31 cellular contexts compared by ENCODE assay signal in genomic region chr9:132494857-132495256, GRCh38.
"Had no signal": no experiment of that assay in that cellular context is flagged by ENCODE, and none has a peak within 500 bp of the region (broad histone marks: within the 10 kb centered on the region; RNA-seq: fewer than 3 reads in every experiment).

No MANE protein-coding gene starts in this region.

- H3K4me3 Mint-ChIP-seq: activated B cell treated with CpG ODN at 0.5 μM for 24 hours; activated CD8-positive, alpha-beta T cell treated with anti-CD3 and anti-CD28 coated beads for 36 hours; activated naive CD8-positive, alpha-beta T cell; activated T-cell treated with anti-CD3 and anti-CD28 coated beads, Interleukin-2, amount 50 U/mL, for 4 hours; activated T-helper 17 cell treated with anti-CD3 and anti-CD28 coated beads, Interleukin-2, amount 50 U/mL, for 72 hours; brain; T-helper 17 cell; T-helper 2 cell treated with Interferon-gamma antibody and Interleukin-4, amounts not matched to agents 5 μg/mL and 100 μg/mL, for 36 hours had no signal

- H3K4me1 Mint-ChIP-seq: activated B cell treated with CpG ODN at 0.5 μM for 24 hours; activated T-helper 17 cell treated with anti-CD3 and anti-CD28 coated beads, Interleukin-2, amount 50 U/mL, for 72 hours; T-helper 17 cell had no signal

- H3K36me3 ChIP-seq: adrenal gland, ascending aorta, breast epithelium, cardiac muscle cell, colonic mucosa, WERI-Rb-1 had no signal

- H3K27me3 ChIP-seq: adrenal gland, ascending aorta, cardiac muscle cell, colonic mucosa had no signal

- ATAC-seq: activated CD4-positive, CD25-positive, alpha-beta regulatory T cell treated with anti-CD3 and anti-CD28 coated beads, Interleukin-2, amount 50 U/mL, for 24 hours; activated CD8-positive, alpha-beta T cell treated with anti-CD3 and anti-CD28 coated beads for 36 hours; activated T-cell treated with anti-CD3 and anti-CD28 coated beads, Interleukin-2, amount 50 U/mL, for 4 hours; activated T-helper 17 cell treated with anti-CD3 and anti-CD28 coated beads, Interleukin-2, amount 50 U/mL, for 72 hours; esophagus mucosa; T-helper 17 cell had no signal

- H3K9me3 Mint-ChIP-seq: activated B cell treated with CpG ODN at 0.5 μM for 24 hours; activated CD8-positive, alpha-beta T cell treated with anti-CD3 and anti-CD28 coated beads for 36 hours; activated T-cell treated with anti-CD3 and anti-CD28 coated beads, Interleukin-2, amount 50 U/mL, for 4 hours; activated T-helper 17 cell treated with anti-CD3 and anti-CD28 coated beads, Interleukin-2, amount 50 U/mL, for 72 hours; T-helper 2 cell treated with Interferon-gamma antibody and Interleukin-4, amounts not matched to agents 5 μg/mL and 100 μg/mL, for 36 hours had no signal

- H3K27ac ChIP-seq: adrenal gland, ascending aorta, breast epithelium, cardiac muscle cell, colonic mucosa, WERI-Rb-1 had no signal

- DNase-seq: activated B cell treated with CpG ODN at 0.5 μM for 24 hours; activated CD4-positive, alpha-beta T cell treated with anti-CD3 and anti-CD28 coated beads for 48 hours; activated CD4-positive, alpha-beta T cell treated with anti-CD3 and anti-CD28 coated beads, Interleukin-2, amount 50 U/mL, for 1 hour; activated CD4-positive, alpha-beta T cell treated with anti-CD3 and anti-CD28 coated beads, Interleukin-2, amount 50 U/mL, for 48 hours; activated CD8-positive, alpha-beta memory T cell treated with anti-CD3 and anti-CD28 coated beads for 24 hours; activated CD8-positive, alpha-beta T cell treated with anti-CD3 and anti-CD28 coated beads for 36 hours; activated effector memory CD4-positive, alpha-beta T cell treated with Interleukin-2 at 50 U/mL for 16 hours; activated gamma-delta T cell treated with Interleukin-2 at 50 U/mL for 16 hours; activated naive CD4-positive, alpha-beta T cell treated with anti-CD3 and anti-CD28 coated beads, Interleukin-2, amount 50 U/mL, for 16 hours; activated naive CD4-positive, alpha-beta T cell treated with Interleukin-2 at 50 U/mL for 16 hours; activated T-cell treated with anti-CD3 and anti-CD28 coated beads, Interleukin-2, amount 50 U/mL, for 4 hours; adrenal gland; central memory CD4-positive, alpha-beta T cell; cerebellar nuclear complex; colonic mucosa; effector CD8-positive, alpha-beta T cell; foreskin fibroblast; head of caudate nucleus; T-helper 1 cell; T-helper 17 cell; T1000; WERI-Rb-1 had no signal

- H3K4me1 ChIP-seq: adrenal gland, ascending aorta, breast epithelium, colonic mucosa had no signal

- H3K4me3 ChIP-seq: adrenal gland, ascending aorta, breast epithelium, cardiac muscle cell, colonic mucosa had no signal

- H3K9me3 ChIP-seq: adrenal gland, breast epithelium, colonic mucosa had no signal

- H3K27ac Mint-ChIP-seq: activated B cell treated with CpG ODN at 0.5 μM for 24 hours; activated CD8-positive, alpha-beta T cell treated with anti-CD3 and anti-CD28 coated beads for 36 hours; activated naive CD8-positive, alpha-beta T cell; activated T-helper 17 cell treated with anti-CD3 and anti-CD28 coated beads, Interleukin-2, amount 50 U/mL, for 72 hours; brain; T-helper 2 cell treated with Interferon-gamma antibody and Interleukin-4, amounts not matched to agents 5 μg/mL and 100 μg/mL, for 36 hours had no signal
